Comparison of ENCODE assay signal across 28 cellular contexts in genomic region chr5:73678322-73678740, GRCh38. TPM values are rescaled to one million over a fixed set of nuclear protein-coding genes. Genes with fewer than 3 reads are reported as not detected.
DNase-seq lines count a peak whose midpoint lies in the region; ATAC-seq, FAIRE-seq and TF ChIP-seq lines count a peak whose summit lies in the region.
"Had no signal": no experiment of that assay in that cellular context is flagged by ENCODE, and none has a peak within 500 bp of the region (broad histone marks: within the 10 kb centered on the region; RNA-seq: fewer than 3 reads in every experiment).

No MANE protein-coding gene starts in this region.

- intact Hi-C loops in GM12878 (cut with micrococcal nuclease; ENCODE audit: unreplicated experiment): no loop called here
- intact Hi-C loops in mucosa of descending colon (cut with DNase I, micrococcal nuclease): no loop called here

- CTCF ChIA-PET in GM12878 (lab: Yijun Ruan, JAX): interaction anchor here (1.0 to 2.7 kb wide), 10 partner anchors 9 to 114 kb away, joined by 3 to 22 read pairs (median 6); no protein-coding TSS in a partner anchor

- no peaks in the 10 kb centered on the region for H3K9me3 Mint-ChIP-seq in mesothelial cell of epicardium
- H3K9me3 Mint-ChIP-seq: activated naive CD4-positive, alpha-beta T cell treated with anti-CD3 and anti-CD28 coated beads, Interleukin-2, amount 50 U/mL, for 72 hours; activated T-helper 2 cell treated with anti-CD3 and anti-CD28 coated beads, Interferon-gamma antibody, Interleukin-2, Interleukin-4, amounts not matched to agents 10 μg/mL and 5 μg/mL and 100 μg/mL, durations not matched to agents 14 hours and 24 hours and 36 hours; CD4-positive, alpha-beta T cell; naive B cell; stimulated activated naive B cell treated with anti-CD40 and anti-IgM and Interleukin-4, amounts not matched to agents 10 μg/mL and 1 μg/mL and 100 μg/mL, for 72 hours had no signal

- POLR2A ChIA-PET in GM12878 (lab: Charles Lee): interaction anchor here (0.6 to 4.1 kb wide), 7 partner anchors 11 to 812 kb away, joined by 3 to 22 read pairs (median 4); no protein-coding TSS in a partner anchor

- H3K36me3 ChIP-seq in GM12878 (ENCODE audit: control insufficient read depth in 2 of 2, insufficient read depth in 2 of 2, low read length in 1 of 2) (no peaks in the 10 kb centered on the region), mucosa of descending colon (ENCODE audit: low read depth) (no peaks in the 10 kb centered on the region)
- H3K36me3 ChIP-seq: thoracic aorta had no signal

- no peak for TF ChIP-seq RAD21 in GM12878 (IDR thresholded peaks at IDR 0.05; ENCODE audit: insufficient read depth, low read depth, low read length)

- TF ChIP-seq CTCF in GM12878 (IDR thresholded peaks at IDR 0.05 in 2 of 3, conservative IDR thresholded peaks at IDR 0.05 in 1 of 3; ENCODE audit: control insufficient read depth in 2 of 3, extremely low read depth in 1 of 3, insufficient read depth in 1 of 3, low read depth in 3 of 3, low read length in 3 of 3) (no peak), mucosa of descending colon (IDR thresholded peaks at IDR 0.05) (no peak), mesothelial cell of epicardium (IDR thresholded peaks at IDR 0.05; ENCODE audit: unreplicated experiment) (no peak)

- in situ Hi-C loops in GM12878 (cut with MboI): no loop called here

- no peaks in the 10 kb centered on the region for H3K27me3 Mint-ChIP-seq in mesothelial cell of epicardium (ENCODE audit: low read depth)
- H3K27me3 Mint-ChIP-seq: stimulated activated naive B cell treated with anti-CD40 and anti-IgM and Interleukin-4, amounts not matched to agents 10 μg/mL and 1 μg/mL and 100 μg/mL, for 72 hours had no signal

- H3K4me3 ChIP-seq in GM12878 (no peak overlapping the region), mucosa of descending colon (no peak overlapping the region)
- H3K4me3 ChIP-seq: thoracic aorta had no signal

- FAIRE-seq in GM12878 (lab: Jason Lieb, UNC): no peak
- FAIRE-seq: HTR-8/SVneo had no signal

- ATAC-seq in GM12878: peak; percentile 61
- peak; percentile 98 for ATAC-seq in mucosa of descending colon
- ATAC-seq: activated naive CD4-positive, alpha-beta T cell treated with anti-CD3 and anti-CD28 coated beads, Interleukin-2, amount 50 U/mL, for 72 hours; stimulated activated naive B cell treated with anti-CD40 and anti-IgM and Interleukin-4, amounts not matched to agents 10 μg/mL and 1 μg/mL and 100 μg/mL, for 72 hours; T-helper 17 cell had no signal

- SMC1A ChIA-PET in GM12878 (lab: Charles Lee; ENCODE audit: uncharacterized antibody, unreplicated experiment): interaction anchor here (0.7 to 10.7 kb wide), 11 partner anchors 13 to 112 kb away, joined by 3 to 114 read pairs (median 6); no protein-coding TSS in a partner anchor

- no peak overlapping the region for H3K4me3 Mint-ChIP-seq in mesothelial cell of epicardium
- H3K4me3 Mint-ChIP-seq: CD4-positive, alpha-beta T cell; naive B cell; stimulated activated naive B cell treated with anti-CD40 and anti-IgM and Interleukin-4, amounts not matched to agents 10 μg/mL and 1 μg/mL and 100 μg/mL, for 72 hours; T-helper 17 cell had no signal

- DNase-seq in LoVo (ENCODE audit: low spot score) (peak; percentile 80), GM12878 (ENCODE audit: low read depth, low spot score) (no peak), mucosa of descending colon (peak in 1 of 3 donors; percentile 73), NCI-H2227 treated with DMSO at 0.1 percent for 48 hours (lab: John Stamatoyannopoulos, UW) (no peak), mesothelial cell of epicardium (ENCODE audit: low spot score in 2 of 2, unreplicated experiment in 2 of 2) (no peak), HPDE6-E6E7 (ENCODE audit: extremely low spot score) (no peak)
- no peak for DNase-seq in activated CD4-positive, alpha-beta T cell treated with anti-CD3 and anti-CD28 coated beads for 1 hour
- DNase-seq: activated CD4-positive, alpha-beta T cell treated with anti-CD3 and anti-CD28 coated beads, Interleukin-2, amount 50 U/mL, for 1 hour; aorta; CD4-positive, alpha-beta T cell; DMS 273 treated with DMSO at 0.1 percent for 48 hours; GOT3; Karpas-422; kidney glomerular epithelial cell; mesenchymal stem cell; naive B cell; NCI-H1694 treated with DMSO at 0.1 percent for 48 hours; NCI-H2171; NCI-H524; occipital lobe; retina; RPMI8226; stimulated activated naive B cell treated with anti-CD40 and anti-IgM and Interleukin-4, amounts not matched to agents 10 μg/mL and 1 μg/mL and 100 μg/mL, for 72 hours; T-helper 17 cell had no signal

- RAD21 ChIA-PET in GM12878 (lab: Charles Lee; ENCODE audit: unreplicated experiment): interaction anchor here (0.8 to 5.1 kb wide), 10 partner anchors 9 to 101 kb away, joined by 3 to 30 read pairs (median 8); no protein-coding TSS in a partner anchor

- no peaks in the 10 kb centered on the region for H3K79me2 ChIP-seq in GM12878 (ENCODE audit: control insufficient read depth, insufficient read depth, low read length)

- H4K20me1 ChIP-seq in GM12878 (ENCODE audit: control insufficient read depth, insufficient read depth): no peaks in the 10 kb centered on the region

- H3K9me3 ChIP-seq in GM12878 (replicated peaks; ENCODE audit: control insufficient read depth, insufficient read depth, low read length) (no peaks in the 10 kb centered on the region), mucosa of descending colon (no peaks in the 10 kb centered on the region)
- H3K9me3 ChIP-seq: thoracic aorta had no signal

- 82% methylated on average over 4 of the region's 4 CpGs for WGBS in GM12878 (ENCODE audit: insufficient coverage, insufficient replicate concordance, low lambda C conversion rate, missing lambda C conversion rate)

- TF ChIP-seq EP300 in GM12878 (IDR thresholded peaks at IDR 0.05; ENCODE audit: borderline replicate concordance in 1 of 2, control insufficient read depth in 1 of 2, low read depth in 2 of 2, low read length in 2 of 2): no peak

- H3K4me1 ChIP-seq in GM12878 (ENCODE audit: control insufficient read depth, insufficient read depth, low read length) (peaks cover 15% of the 10 kb centered on the region), mucosa of descending colon (ENCODE audit: low read depth) (peaks cover 6% of the 10 kb centered on the region)

- no peaks in the 10 kb centered on the region for H3K36me3 Mint-ChIP-seq in mesothelial cell of epicardium
- H3K36me3 Mint-ChIP-seq: activated naive CD4-positive, alpha-beta T cell treated with anti-CD3 and anti-CD28 coated beads, Interleukin-2, amount 50 U/mL, for 72 hours; naive B cell; stimulated activated naive B cell treated with anti-CD40 and anti-IgM and Interleukin-4, amounts not matched to agents 10 μg/mL and 1 μg/mL and 100 μg/mL, for 72 hours had no signal

- H3K4me2 ChIP-seq in GM12878 (ENCODE audit: control insufficient read depth, insufficient read depth): no peak overlapping the region

- no TSS peak for BruUV-seq in GM12878 (replicated peaks; lab: Mats Ljungman, UMichigan)

- no peak overlapping the region for H3K27ac Mint-ChIP-seq in mesothelial cell of epicardium
- H3K27ac Mint-ChIP-seq: activated naive CD4-positive, alpha-beta T cell treated with anti-CD3 and anti-CD28 coated beads, Interleukin-2, amount 50 U/mL, for 72 hours; activated T-helper 2 cell treated with anti-CD3 and anti-CD28 coated beads, Interferon-gamma antibody, Interleukin-2, Interleukin-4, amounts not matched to agents 10 μg/mL and 5 μg/mL and 100 μg/mL, durations not matched to agents 14 hours and 24 hours and 36 hours; CD4-positive, alpha-beta T cell; naive B cell; stimulated activated naive B cell treated with anti-CD40 and anti-IgM and Interleukin-4, amounts not matched to agents 10 μg/mL and 1 μg/mL and 100 μg/mL, for 72 hours; T-helper 17 cell had no signal

- no peaks in the 10 kb centered on the region for H3K4me1 Mint-ChIP-seq in mesothelial cell of epicardium
- H3K4me1 Mint-ChIP-seq: naive B cell; stimulated activated naive B cell treated with anti-CD40 and anti-IgM and Interleukin-4, amounts not matched to agents 10 μg/mL and 1 μg/mL and 100 μg/mL, for 72 hours; T-helper 17 cell had no signal

- H3K9ac ChIP-seq in GM12878 (ENCODE audit: control insufficient read depth, insufficient read depth, low read length): no peak overlapping the region

- H3K27ac ChIP-seq in GM12878 (ENCODE audit: control insufficient read depth, insufficient read depth): no peak overlapping the region

- H2AFZ ChIP-seq in GM12878 (ENCODE audit: control insufficient read depth, low read depth, low read length): no peak overlapping the region

- no peak for TF ChIP-seq POLR2A in GM12878 (IDR thresholded peaks at IDR 0.05; ENCODE audit: low read depth, low read length)

- no peaks in the 10 kb centered on the region for H3K27me3 ChIP-seq in GM12878 (replicated peaks in 1 of 2; ENCODE audit: control insufficient read depth in 2 of 2, insufficient read depth in 2 of 2, low read length in 1 of 2)

TF ChIP-seq in GM12878, 131 proteins besides CTCF, POLR2A, EP300 and RAD21 (continues in another document):
- TF ChIP-seq NR2F1 (conservative IDR thresholded peaks at IDR 0.05) (peak; percentile 38; the same call in 1 of the 2 replicates), IRF4 (IDR thresholded peaks at IDR 0.05; ENCODE audit: low read depth, low read length) (no peak), BHLHE40 (IDR thresholded peaks at IDR 0.05; ENCODE audit: borderline replicate concordance in 1 of 2, low read depth in 2 of 2, low read length in 1 of 2) (peak in 1 of 2 experiments; percentile 65; a peak in 1 of 4 replicates)

RNA-seq across cellular contexts. Expression of gene ARHGEF28, which starts 52.3 kb away (rescaled TPM):
- 26.1 TPM in 2 replicates for total RNA-seq in GM12878 (2013; cell fraction: nucleolus; rRNA removed)
- total RNA-seq in GM12878 (2014; rRNA removed): 0.23 and 0.38 TPM in 2 replicates
- total RNA-seq in GM12878 (2014; rRNA removed; fragmentation: Illumina TruSeq; extraction: Trizol): 0.18 and 0.22 TPM in 2 replicates
- 0.15 and 0.19 TPM in 2 replicates for total RNA-seq in GM12878 (2021)
- polyA plus RNA-seq in GM12878 (2011; ENCODE audit: low read depth): 0.34 TPM
- polyA plus RNA-seq in GM12878 (2011; rRNA removed): 0.72 TPM in 2 replicates
- 0.48 and 0.50 TPM in 2 replicates for polyA plus RNA-seq in GM12878 (2011; cell fraction: cytosol; rRNA removed)
- polyA plus RNA-seq in GM12878 (2011; cell fraction: nucleus; rRNA removed): 1.4 and 1.6 TPM in 2 replicates
- 0.31 and 0.81 TPM in 2 replicates for polyA plus RNA-seq in GM12878 (2012)
- 0.10 and 0.54 TPM in 2 replicates for polyA plus RNA-seq in GM12878 (2014; fragmentation: Illumina TruSeq; extraction: Trizol)
- polyA plus RNA-seq in GM12878 (2014; fragmentation: Nextera tagmentation; extraction: Ambion mirVana): not detected
- 0.10 and 0.16 TPM in 2 replicates for polyA plus RNA-seq in GM12878 (2014; rRNA removed)
- polyA plus RNA-seq in GM12878 (2016; fragmentation: Nextera tagmentation; extraction: Ambion mirVana): under 1 TPM; 0.43 to 0.60 TPM
- polyA minus RNA-seq in GM12878 (2011; rRNA and poly(A)+ RNA removed): 3.4 and 3.7 TPM in 2 replicates
- polyA minus RNA-seq in GM12878 (2011; cell fraction: cytosol; rRNA and poly(A)+ RNA removed): 0.83 and 2.7 TPM in 2 replicates
- 5.8 and 7.5 TPM in 2 replicates for polyA minus RNA-seq in GM12878 (2011; cell fraction: nucleus; rRNA and poly(A)+ RNA removed)
- total RNA-seq in mucosa of descending colon: 10 to 100 TPM in 2 of 3 donors, 1 to 10 TPM in 1; 5.4 to 21.7 (median 11.6) TPM
- 0.22 to 0.40 TPM (median 0.29 TPM) in 3 replicates for total RNA-seq in mesothelial cell of epicardium
- total RNA-seq: CD4-positive, alpha-beta T cell had no signal
